8 cellular contexts compared by ENCODE assay signal in genomic region chr3:186361246-186361611, GRCh38. TPM values are rescaled to one million over a fixed set of nuclear protein-coding genes. Genes with fewer than 3 reads are reported as not detected.
DNase-seq lines count a peak whose midpoint lies in the region; ATAC-seq and TF ChIP-seq lines count a peak whose summit lies in the region.

No MANE protein-coding gene starts in this region.

- no peak overlapping the region for H3K27ac Mint-ChIP-seq in activated CD4-positive, alpha-beta T cell treated with anti-CD3 and anti-CD28 coated beads, Interleukin-2, amount 10 ng/mL, durations not matched to agents 24 days and 14 days

- no peaks in the 10 kb centered on the region for H3K27me3 ChIP-seq in body of pancreas
- peaks cover 37% of the 10 kb centered on the region for H3K27me3 ChIP-seq in mesendoderm (ENCODE audit: insufficient read depth, low read length, poor library complexity)
- no peaks in the 10 kb centered on the region for H3K27me3 ChIP-seq in thyroid gland

- no peaks in the 10 kb centered on the region for H3K79me1 ChIP-seq in mesendoderm (ENCODE audit: low read length)

- H3K4me3 Mint-ChIP-seq in activated CD4-positive, alpha-beta T cell treated with anti-CD3 and anti-CD28 coated beads, Interleukin-2, amount 10 ng/mL, durations not matched to agents 24 days and 14 days, result peak overlapping the region; percentile 14

- peak overlapping the region; percentile 11 for H3K23ac ChIP-seq in mesendoderm (ENCODE audit: low read length)

- H3K4me2 ChIP-seq in mesendoderm (ENCODE audit: low read length), result peak overlapping the region; percentile 35

- no peaks in the 10 kb centered on the region for H3K36me3 ChIP-seq in body of pancreas (replicated peaks in 1 of 2; ENCODE audit: insufficient read depth in 1 of 2, low read depth in 2 of 2)
- H3K36me3 ChIP-seq in mesendoderm (ENCODE audit: control insufficient read depth, insufficient read depth, low read length), result no peaks in the 10 kb centered on the region
- H3K36me3 ChIP-seq in thyroid gland, result no peaks in the 10 kb centered on the region

- H3K36me3 Mint-ChIP-seq in activated CD4-positive, alpha-beta T cell treated with anti-CD3 and anti-CD28 coated beads, Interleukin-2, amount 10 ng/mL, durations not matched to agents 24 days and 14 days (ENCODE audit: low read depth), result no peaks in the 10 kb centered on the region

- TF ChIP-seq CTCF in body of pancreas (IDR thresholded peaks at IDR 0.05) (no peak), thyroid gland (IDR thresholded peaks at IDR 0.05) (no peak)

- intact Hi-C loops in activated CD4-positive, alpha-beta T cell treated with anti-CD3 and anti-CD28 coated beads, Interleukin-2, amount 10 ng/mL, durations not matched to agents 24 days and 14 days (cut with micrococcal nuclease), result no loop called here
- intact Hi-C loops in body of pancreas (cut with DNase I), result no loop called here
- intact Hi-C loops in thyroid gland (cut with DNase I), result no loop called here

- H3K27ac ChIP-seq in body of pancreas, result no peak overlapping the region
- no peak overlapping the region for H3K27ac ChIP-seq in mesendoderm (ENCODE audit: low read depth, low read length)
- peak overlapping the region in 1 of 3 donors; percentile 81 for H3K27ac ChIP-seq in thyroid gland

- peak overlapping the region in 1 of 2 donors; percentile 4 for H3K4me3 ChIP-seq in body of pancreas
- H3K4me3 ChIP-seq in mesendoderm (ENCODE audit: low read length), result no peak overlapping the region
- H3K4me3 ChIP-seq in thyroid gland (replicated peaks in 1 of 3), result peak overlapping the region in 2 of 3 donors; percentile 11 to 51

- 3 to 4% methylated on average over 14 to 19 of the region's 19 CpGs for WGBS in body of pancreas, 2 donors
- WGBS in mesendoderm (ENCODE audit: extremely low coverage, insufficient coverage, low lambda C conversion rate), result no CpG with 5 or more reads among the region's 19 CpGs
- WGBS in thyroid gland, 2 donors, result 1 to 4% methylated on average over 17 to 19 of the region's 19 CpGs

- H3K9me3 ChIP-seq in body of pancreas (no peaks in the 10 kb centered on the region), thyroid gland (no peaks in the 10 kb centered on the region)

- no peak for DNase-seq in activated CD4-positive, alpha-beta T cell treated with anti-CD3 and anti-CD28 coated beads, Interleukin-2, amount 10 ng/mL, durations not matched to agents 24 days and 14 days
- DNase-seq in activated CD4-positive, alpha-beta T cell treated with anti-CD3 and anti-CD28 coated beads for 1 hour, result no peak
- no peak for DNase-seq in body of pancreas
- DNase-seq in mesendoderm, result peak; percentile 5
- DNase-seq in thyroid gland, result peak; percentile 12 to 20
- no peak for DNase-seq in NCI-H226
- no peak for DNase-seq in activated T-cell treated with anti-CD3 and anti-CD28 coated beads, Interleukin-2, amount 50 U/mL, for 1 hour

- peaks cover 56% of the 10 kb centered on the region for H3K27me3 Mint-ChIP-seq in activated CD4-positive, alpha-beta T cell treated with anti-CD3 and anti-CD28 coated beads, Interleukin-2, amount 10 ng/mL, durations not matched to agents 24 days and 14 days

- H2AK5ac ChIP-seq in mesendoderm (ENCODE audit: low read length), result no peak overlapping the region

- peaks cover 3% of the 10 kb centered on the region for H3K4me1 Mint-ChIP-seq in activated CD4-positive, alpha-beta T cell treated with anti-CD3 and anti-CD28 coated beads, Interleukin-2, amount 10 ng/mL, durations not matched to agents 24 days and 14 days

- ATAC-seq in body of pancreas (peak; percentile 14), HG02981 (IDR thresholded peaks at IDR 0.05; ENCODE audit: unreplicated experiment) (no peak)

- no peak for TF ChIP-seq POLR2A in body of pancreas (IDR thresholded peaks at IDR 0.05)
- no peak for TF ChIP-seq POLR2A in thyroid gland (IDR thresholded peaks at IDR 0.05)

- H3K79me2 ChIP-seq in mesendoderm (ENCODE audit: control insufficient read depth, insufficient read depth, low read length), result no peaks in the 10 kb centered on the region

- no peak overlapping the region for H2BK120ac ChIP-seq in mesendoderm (ENCODE audit: low read depth, low read length)

- H3K56ac ChIP-seq in mesendoderm (ENCODE audit: low read length), result no peak overlapping the region

- H3K4me1 ChIP-seq in body of pancreas (peaks cover 24% of the 10 kb centered on the region), mesendoderm (ENCODE audit: control insufficient read depth, low read depth, low read length) (no peaks in the 10 kb centered on the region), thyroid gland (peaks cover 0 to 18% of the 10 kb centered on the region in 2 donors)

- no peak overlapping the region for H2BK15ac ChIP-seq in mesendoderm (replicated peaks; ENCODE audit: low read depth)

- H2BK5ac ChIP-seq in mesendoderm (ENCODE audit: low read length), result no peak overlapping the region

- H3K9me3 Mint-ChIP-seq in activated CD4-positive, alpha-beta T cell treated with anti-CD3 and anti-CD28 coated beads, Interleukin-2, amount 10 ng/mL, durations not matched to agents 24 days and 14 days, result no peaks in the 10 kb centered on the region

- no peak overlapping the region for H4K5ac ChIP-seq in mesendoderm (ENCODE audit: low read length)

- no peak overlapping the region for H3K9ac ChIP-seq in mesendoderm (ENCODE audit: low read length)

- no peak overlapping the region for H4K8ac ChIP-seq in mesendoderm (ENCODE audit: low read depth, low read length)

- H3K18ac ChIP-seq in mesendoderm (ENCODE audit: low read length), result no peak overlapping the region

- no peak overlapping the region for H3K4ac ChIP-seq in mesendoderm (ENCODE audit: low read depth, low read length)

RNA-seq across cellular contexts. Expression of gene DGKG, which starts 0.8 kb away (rescaled TPM):
- 0.14 and 0.28 TPM in 2 replicates for total RNA-seq in activated CD4-positive, alpha-beta T cell treated with anti-CD3 and anti-CD28 coated beads, Interleukin-2, amount 10 ng/mL, durations not matched to agents 24 days and 14 days
- total RNA-seq in body of pancreas (10 to 100 TPM in 1 of 2 donors, under 1 TPM in 1; 0.78 to 16.2 TPM), thyroid gland (10 to 100 TPM; 14.5 to 35.1 (median 20.3) TPM)
- polyA plus RNA-seq in mesendoderm (2013, experiment 1 of 2), result 0.29 TPM
- polyA plus RNA-seq in mesendoderm (2013, experiment 2 of 2), result 0.63 TPM

Comparison
In these comparisons a context has a peak if more than half of its experiments do, and no peak if none do; other contexts are left out.
1. DNase-seq: peak in mesendoderm (single experiment) and thyroid gland (2 of 2); none in activated CD4-positive, alpha-beta T cell treated with anti-CD3 and anti-CD28 coated beads, Interleukin-2, amount 10 ng/mL, durations not matched to agents 24 days and 14 days (single experiment), activated CD4-positive, alpha-beta T cell treated with anti-CD3 and anti-CD28 coated beads for 1 hour (single experiment), body of pancreas (0 of 4), NCI-H226 (single experiment) and activated T-cell treated with anti-CD3 and anti-CD28 coated beads, Interleukin-2, amount 50 U/mL, for 1 hour (single experiment).